In genomic region chr17:83005639-83006038, GRCh38 we compare ENCODE assay signal across 16 cellular contexts.
DNase-seq lines count a peak whose midpoint lies in the region; ATAC-seq and TF ChIP-seq lines count a peak whose summit lies in the region.
"Had no signal": no experiment of that assay in that cellular context is flagged by ENCODE, and none has a peak within 500 bp of the region (broad histone marks: within the 10 kb centered on the region; RNA-seq: fewer than 3 reads in every experiment).

No MANE protein-coding gene starts in this region.

- H3K9ac ChIP-seq in endodermal cell (ENCODE audit: extremely low read depth, low read length, poor library complexity, severe bottlenecking), result no peak overlapping the region

- no peak overlapping the region for H3K4me3 Mint-ChIP-seq in MCF 10A (ENCODE audit: unreplicated experiment)
- H3K4me3 Mint-ChIP-seq in endodermal cell, result no peak overlapping the region
- H3K4me3 Mint-ChIP-seq: B cell; CD4-positive, alpha-beta T cell had no signal

- no peaks in the 10 kb centered on the region for H3K36me3 ChIP-seq in breast epithelium
- H3K36me3 ChIP-seq in H7 (replicated peaks; ENCODE audit: control insufficient read depth, insufficient read depth, low read length), result no peaks in the 10 kb centered on the region
- H3K36me3 ChIP-seq in endodermal cell (ENCODE audit: control insufficient read depth, insufficient read depth, low read length), result no peaks in the 10 kb centered on the region
- H3K36me3 ChIP-seq in osteoblast (ENCODE audit: insufficient read depth, low read length), result no peaks in the 10 kb centered on the region
- H3K36me3 ChIP-seq in lower lobe of right lung, result no peaks in the 10 kb centered on the region

- no peaks in the 10 kb centered on the region for H3K79me2 ChIP-seq in osteoblast (ENCODE audit: insufficient read depth, low read length)

- H3K27me3 ChIP-seq in breast epithelium, result no peaks in the 10 kb centered on the region
- H3K27me3 ChIP-seq in H7 (ENCODE audit: control insufficient read depth, insufficient read depth, low read length), result no peaks in the 10 kb centered on the region
- H3K27me3 ChIP-seq in endodermal cell (ENCODE audit: control insufficient read depth, insufficient read depth, low read length, poor library complexity, severe bottlenecking), result no peaks in the 10 kb centered on the region
- no peaks in the 10 kb centered on the region for H3K27me3 ChIP-seq in osteoblast (ENCODE audit: insufficient read depth, low read length)
- H3K27me3 ChIP-seq in lower lobe of right lung (ENCODE audit: low read depth), result no peaks in the 10 kb centered on the region

- H3K27ac ChIP-seq in breast epithelium, result no peak overlapping the region
- no peak overlapping the region for H3K27ac ChIP-seq in endodermal cell (ENCODE audit: low read depth, low read length)
- no peak overlapping the region for H3K27ac ChIP-seq in osteoblast (ENCODE audit: low read depth, low read length)
- H3K27ac ChIP-seq in lower lobe of right lung, result no peak overlapping the region
- H3K27ac ChIP-seq: HL-60 had no signal

- DNase-seq in MCF 10A (ENCODE audit: unreplicated experiment), result no peak
- no peak for DNase-seq in breast epithelium (ENCODE audit: low spot score in 2 of 2)
- DNase-seq in H7, result peak; percentile 57
- DNase-seq in endodermal cell, result peak; percentile 41
- DNase-seq in osteoblast (ENCODE audit: insufficient read length, low spot score, missing footprints), result peak; percentile 53
- no peak for DNase-seq in germinal center (ENCODE audit: low spot score)
- DNase-seq in lower lobe of right lung, result no peak
- DNase-seq in HuH-7 (ENCODE audit: low spot score), result no peak
- DNase-seq: C1 segment of cervical spinal cord; CD4-positive, alpha-beta T cell; DMS153; EL; IMR-90 had no signal

- H3K27ac Mint-ChIP-seq in MCF 10A (ENCODE audit: low read depth, unreplicated experiment) (peak overlapping the region; percentile 54), endodermal cell (no peak overlapping the region)
- H3K27ac Mint-ChIP-seq: B cell; CD4-positive, alpha-beta T cell had no signal

- BruUV-seq in MCF 10A (replicated peaks; lab: Mats Ljungman, UMichigan), result no TSS peak

- H3K36me3 Mint-ChIP-seq in MCF 10A (ENCODE audit: insufficient read depth, unreplicated experiment) (no peaks in the 10 kb centered on the region), endodermal cell (ENCODE audit: low read depth) (peaks cover 30% of the 10 kb centered on the region)

- H3K4me1 ChIP-seq in breast epithelium (no peaks in the 10 kb centered on the region), endodermal cell (ENCODE audit: control insufficient read depth, insufficient read depth, low read length) (no peaks in the 10 kb centered on the region), osteoblast (ENCODE audit: insufficient read depth, low read length) (no peaks in the 10 kb centered on the region), lower lobe of right lung (no peaks in the 10 kb centered on the region)

- intact Hi-C loops in MCF 10A (cut with micrococcal nuclease), result no loop called here
- intact Hi-C loops in breast epithelium (cut with DNase I; ENCODE audit: low total_unique reads), result no loop called here
- intact Hi-C loops in lower lobe of right lung (cut with DNase I), result no loop called here

- H3K9me3 Mint-ChIP-seq in MCF 10A (ENCODE audit: unreplicated experiment) (no peaks in the 10 kb centered on the region), endodermal cell (peaks cover 6% of the 10 kb centered on the region)
- H3K9me3 Mint-ChIP-seq: CD4-positive, alpha-beta T cell had no signal

- POLR2A ChIA-PET in MCF 10A (lab: Yijun Ruan, JAX), result no interaction called here

- CTCF ChIA-PET in MCF 10A (lab: Yijun Ruan, JAX), result no interaction called here

- H3K4me2 ChIP-seq in osteoblast (ENCODE audit: insufficient read depth, low read length), result no peak overlapping the region

- no peaks in the 10 kb centered on the region for H3K27me3 Mint-ChIP-seq in MCF 10A (ENCODE audit: insufficient read depth, unreplicated experiment)
- no peaks in the 10 kb centered on the region for H3K27me3 Mint-ChIP-seq in endodermal cell (ENCODE audit: insufficient read depth)
- H3K27me3 Mint-ChIP-seq: B cell; CD4-positive, alpha-beta T cell had no signal

- no peak overlapping the region for H2AFZ ChIP-seq in osteoblast (ENCODE audit: low read length)

- no peak overlapping the region for H3K4me3 ChIP-seq in breast epithelium
- no peak overlapping the region for H3K4me3 ChIP-seq in H7 (ENCODE audit: insufficient read depth, low read depth, low read length)
- no peak overlapping the region for H3K4me3 ChIP-seq in endodermal cell (ENCODE audit: low read length)
- no peak overlapping the region for H3K4me3 ChIP-seq in osteoblast (ENCODE audit: insufficient read depth, low read length)
- no peak overlapping the region for H3K4me3 ChIP-seq in lower lobe of right lung

- WGBS in endodermal cell (ENCODE audit: insufficient coverage in 1 of 2, insufficient read length in 1 of 2), 2 experiments, result 92 to 100% methylated on average over 3 to 11 of the region's 11 CpGs

- no peaks in the 10 kb centered on the region for H3K4me1 Mint-ChIP-seq in MCF 10A (ENCODE audit: insufficient read depth, unreplicated experiment)
- peaks cover 6% of the 10 kb centered on the region for H3K4me1 Mint-ChIP-seq in endodermal cell
- H3K4me1 Mint-ChIP-seq: B cell had no signal

- H3K9me3 ChIP-seq in breast epithelium (no peaks in the 10 kb centered on the region), endodermal cell (ENCODE audit: control insufficient read depth, low read length) (no peaks in the 10 kb centered on the region), osteoblast (ENCODE audit: low read depth, low read length) (no peaks in the 10 kb centered on the region), lower lobe of right lung (no peaks in the 10 kb centered on the region)

- TF ChIP-seq CTCF in MCF 10A (IDR thresholded peaks at IDR 0.05; ENCODE audit: unreplicated experiment) (no peak), breast epithelium (IDR thresholded peaks at IDR 0.05) (no peak), endodermal cell (conservative IDR thresholded peaks at IDR 0.05) (no peak), osteoblast (IDR thresholded peaks at IDR 0.05; ENCODE audit: extremely low read depth, low read depth, low read length) (no peak), lower lobe of right lung (IDR thresholded peaks at IDR 0.05) (no peak)

- no peaks in the 10 kb centered on the region for H4K20me1 ChIP-seq in osteoblast (ENCODE audit: insufficient read depth, low read length)

- no peak for ATAC-seq in lower lobe of right lung
- ATAC-seq: HCT116 had no signal

- no peak for TF ChIP-seq POLR2A in breast epithelium (IDR thresholded peaks at IDR 0.05)

Comparison
In these comparisons a context has a peak if more than half of its experiments do, and no peak if none do; other contexts are left out.
1. DNase-seq: peak in H7 (single experiment), endodermal cell (single experiment) and osteoblast (single experiment); none in MCF 10A (single experiment), breast epithelium (0 of 2), germinal center (single experiment), lower lobe of right lung (single experiment) and HuH-7 (single experiment).